ENCODE assay signal across 8 cellular contexts in the genomic region with DNA sequence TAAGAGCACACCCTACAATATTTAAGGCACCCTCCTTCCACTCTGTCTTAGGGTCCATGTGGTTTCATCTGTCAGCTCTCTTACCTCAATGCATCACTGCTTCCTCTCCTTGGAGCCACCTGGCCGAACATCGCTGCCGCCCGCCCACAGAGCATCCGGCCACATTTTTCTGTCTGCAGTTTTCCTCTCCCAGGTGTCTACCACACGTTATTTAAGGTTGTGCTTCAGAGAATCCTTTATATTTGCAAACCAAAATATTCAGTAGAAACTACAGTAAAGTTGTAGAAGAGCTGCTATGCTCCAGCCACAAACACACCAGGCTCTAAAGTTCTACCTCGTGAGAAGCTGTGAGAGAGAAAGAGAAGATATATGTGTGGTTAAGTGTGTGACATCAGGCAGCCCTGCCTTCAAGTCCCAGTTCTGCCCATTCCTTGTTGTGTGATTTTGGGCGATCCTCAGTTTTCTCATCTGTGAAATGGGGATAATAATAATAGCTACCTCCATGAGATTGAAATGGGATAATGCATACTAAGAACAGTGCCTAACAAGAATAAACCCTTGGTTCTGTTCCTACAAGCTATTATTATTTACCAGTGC. TPM values are rescaled to one million over a fixed set of nuclear protein-coding genes. Genes with fewer than 3 reads are reported as not detected.
DNase-seq lines count a peak whose midpoint lies in the region; ATAC-seq and TF ChIP-seq lines count a peak whose summit lies in the region.

No MANE protein-coding gene starts in this region.

- H3K4me3 ChIP-seq in upper lobe of right lung: no peak overlapping the region

- no peak overlapping the region for H3K27ac ChIP-seq in upper lobe of right lung

- no peaks in the 10 kb centered on the region for H3K9me3 ChIP-seq in upper lobe of right lung

- no peaks in the 10 kb centered on the region for H3K27me3 ChIP-seq in upper lobe of right lung

- POLR2A ChIA-PET in activated naive CD8-positive, alpha-beta T cell treated with anti-CD3 and anti-CD28 coated beads, Interleukin-2, amount 10 ng/mL, durations not matched to agents 7 days and 5 days (lab: Charles Lee): interaction anchor here (0.6 to 10.8 kb wide), 32 partner anchors 9 to 752 kb away, joined by 3 to 339 read pairs (median 5); no protein-coding TSS in a partner anchor

- peak; percentile 61 for ATAC-seq in HG02588 (IDR thresholded peaks at IDR 0.05; ENCODE audit: unreplicated experiment)
- peak; percentile 45 for ATAC-seq in activated naive CD8-positive, alpha-beta T cell treated with anti-CD3 and anti-CD28 coated beads, Interleukin-2, amount 10 ng/mL, durations not matched to agents 7 days and 5 days (ENCODE audit: low read depth)
- no peak for ATAC-seq in upper lobe of right lung

- H3K9me3 Mint-ChIP-seq in activated naive CD8-positive, alpha-beta T cell treated with anti-CD3 and anti-CD28 coated beads, Interleukin-2, amount 10 ng/mL, durations not matched to agents 7 days and 5 days: no peaks in the 10 kb centered on the region

- DNase-seq in GM10266 (ENCODE audit: extremely low spot score) (peak; percentile 59), upper lobe of right lung (no peak), NCI-H774 (lab: John Stamatoyannopoulos, UW) (no peak), dedifferentiated amniotic fluid mesenchymal stem cell (ENCODE audit: extremely low spot score) (no peak)
- peak; percentile 87 for DNase-seq in activated naive CD8-positive, alpha-beta T cell treated with anti-CD3 and anti-CD28 coated beads, Interleukin-2, amount 10 ng/mL, durations not matched to agents 7 days and 5 days
- DNase-seq in stimulated activated naive CD4-positive, alpha-beta T cell (lab: John Stamatoyannopoulos, UW): peak; percentile 76 to 97 (median 86)

- no peaks in the 10 kb centered on the region for H3K27me3 Mint-ChIP-seq in activated naive CD8-positive, alpha-beta T cell treated with anti-CD3 and anti-CD28 coated beads, Interleukin-2, amount 10 ng/mL, durations not matched to agents 7 days and 5 days

- TF ChIP-seq CTCF in GM10266 (IDR thresholded peaks at IDR 0.05; ENCODE audit: control insufficient read depth, insufficient read depth, low read depth, missing control alignments): no peak
- no peak for TF ChIP-seq CTCF in upper lobe of right lung (IDR thresholded peaks at IDR 0.05)

- H3K4me1 Mint-ChIP-seq in activated naive CD8-positive, alpha-beta T cell treated with anti-CD3 and anti-CD28 coated beads, Interleukin-2, amount 10 ng/mL, durations not matched to agents 7 days and 5 days: peaks cover 64% of the 10 kb centered on the region

- peak overlapping the region; percentile 94 for H3K27ac Mint-ChIP-seq in activated naive CD8-positive, alpha-beta T cell treated with anti-CD3 and anti-CD28 coated beads, Interleukin-2, amount 10 ng/mL, durations not matched to agents 7 days and 5 days

- H3K36me3 Mint-ChIP-seq in activated naive CD8-positive, alpha-beta T cell treated with anti-CD3 and anti-CD28 coated beads, Interleukin-2, amount 10 ng/mL, durations not matched to agents 7 days and 5 days: peaks cover 24% of the 10 kb centered on the region

- no peaks in the 10 kb centered on the region for H3K36me3 ChIP-seq in upper lobe of right lung

- H3K4me3 Mint-ChIP-seq in activated naive CD8-positive, alpha-beta T cell treated with anti-CD3 and anti-CD28 coated beads, Interleukin-2, amount 10 ng/mL, durations not matched to agents 7 days and 5 days: peak overlapping the region; percentile 82

- TF ChIP-seq POLR2A in Raji (IDR thresholded peaks at IDR 0.05; ENCODE audit: insufficient read depth, low read depth, low read length): peak; percentile 85

- no peaks in the 10 kb centered on the region for H3K4me1 ChIP-seq in upper lobe of right lung

- intact Hi-C loops in upper lobe of right lung (cut with DNase I): no loop called here

RNA-seq across cellular contexts. Expression of a gene that starts 4.9 kb away (rescaled TPM):
- total RNA-seq in activated naive CD8-positive, alpha-beta T cell treated with anti-CD3 and anti-CD28 coated beads, Interleukin-2, amount 10 ng/mL, durations not matched to agents 7 days and 5 days: 100 to 1,000 TPM; 476 to 483 TPM
- 66.9 TPM for total RNA-seq in upper lobe of right lung

Comparison
In these comparisons a context has a peak if more than half of its experiments do, and no peak if none do; other contexts are left out.
1. DNase-seq: peak in GM10266 (single experiment), activated naive CD8-positive, alpha-beta T cell treated with anti-CD3 and anti-CD28 coated beads, Interleukin-2, amount 10 ng/mL, durations not matched to agents 7 days and 5 days (single experiment) and stimulated activated naive CD4-positive, alpha-beta T cell (6 of 6); none in upper lobe of right lung (single experiment), NCI-H774 (single experiment) and dedifferentiated amniotic fluid mesenchymal stem cell (single experiment).